In genomic region chrX:2576793-2577192, GRCh38 we compare ENCODE assay signal across 25 cellular contexts.
A peak's percentile ranks its signal among the peaks of the same experiment; 100 is the strongest.
DNase-seq lines count a peak whose midpoint lies in the region; ATAC-seq, FAIRE-seq and TF ChIP-seq lines count a peak whose summit lies in the region.
"Had no signal": no experiment of that assay in that cellular context is flagged by ENCODE, and none has a peak within 500 bp of the region (broad histone marks: within the 10 kb centered on the region; RNA-seq: fewer than 3 reads in every experiment).

No MANE protein-coding gene starts in this region.

- no peak overlapping the region for H3K4me2 ChIP-seq in HepG2 (ENCODE audit: low read depth, low read length)

- no peak overlapping the region for H3K27ac Mint-ChIP-seq in stimulated activated naive CD8-positive, alpha-beta T cell treated with anti-CD3 and anti-CD28 coated beads, Interleukin-15, amount 100 ng/mL, for 72 hours
- H3K27ac Mint-ChIP-seq: activated naive CD4-positive, alpha-beta T cell treated with anti-CD3 and anti-CD28 coated beads, Interleukin-2, amount 50 U/mL, for 24 hours; activated T-cell treated with anti-CD3 and anti-CD28 coated beads, Interleukin-2, amount 50 U/mL, for 72 hours; CD14-positive monocyte; memory B cell; naive B cell had no signal

- no peaks in the 10 kb centered on the region for H3K79me2 ChIP-seq in HepG2 (ENCODE audit: insufficient read depth, low read length)

- intact Hi-C loops in HepG2 (cut with micrococcal nuclease; ENCODE audit: unreplicated experiment) (no loop called here), right lobe of liver (cut with DNase I) (no loop called here)

- WGBS in HepG2 (ENCODE audit: low lambda C conversion rate) = 53% methylated on average over 8 of the region's 8 CpGs
- 92% methylated on average over 4 of the region's 8 CpGs for WGBS in right lobe of liver (ENCODE audit: insufficient coverage, low coverage, low lambda C conversion rate, missing lambda C conversion rate)

- ATAC-seq in HepG2 (peak; percentile 54; the same call in 2 of the 3 replicates), right lobe of liver (no peak), GM21619 (IDR thresholded peaks at IDR 0.05; ENCODE audit: unreplicated experiment) (no peak)
- ATAC-seq in stimulated activated naive CD8-positive, alpha-beta T cell treated with anti-CD3 and anti-CD28 coated beads, Interleukin-15, amount 100 ng/mL, for 72 hours = no peak
- ATAC-seq: esophagus mucosa, gastroesophageal sphincter had no signal

- no peak overlapping the region for H3K27ac ChIP-seq in HepG2 (ENCODE audit: extremely low read length, insufficient read depth, low read length)
- H3K27ac ChIP-seq in right lobe of liver = no peak overlapping the region
- H3K27ac ChIP-seq: gastroesophageal sphincter, Peyer's patch had no signal

- no peak for TF ChIP-seq RAD21 in HepG2 (CRISPR knock-in tag; IDR thresholded peaks at IDR 0.05)

- H3K27me3 ChIP-seq in HepG2 (ENCODE audit: control insufficient read depth in 1 of 2, insufficient read depth in 2 of 2, low read length in 2 of 2) = peaks cover 0 to 7% of the 10 kb centered on the region in 2 experiments; a peak in 1 of 5 replicates
- H3K27me3 ChIP-seq in right lobe of liver = peaks cover 0 to 6% of the 10 kb centered on the region in 2 donors
- H3K27me3 ChIP-seq: Peyer's patch had no signal

- no peak overlapping the region for H2AFZ ChIP-seq in HepG2 (ENCODE audit: low read length)

- H3K4me3 Mint-ChIP-seq in stimulated activated naive CD8-positive, alpha-beta T cell treated with anti-CD3 and anti-CD28 coated beads, Interleukin-15, amount 100 ng/mL, for 72 hours = no peak overlapping the region
- H3K4me3 Mint-ChIP-seq: activated naive CD4-positive, alpha-beta T cell treated with anti-CD3 and anti-CD28 coated beads, Interleukin-2, amount 50 U/mL, for 24 hours; activated T-cell treated with anti-CD3 and anti-CD28 coated beads, Interleukin-2, amount 50 U/mL, for 72 hours; CD14-positive monocyte; memory B cell; naive B cell had no signal

- no peak overlapping the region for H3K9ac ChIP-seq in HepG2 (ENCODE audit: insufficient read depth, low read depth, low read length)

- H3K27me3 Mint-ChIP-seq in stimulated activated naive CD8-positive, alpha-beta T cell treated with anti-CD3 and anti-CD28 coated beads, Interleukin-15, amount 100 ng/mL, for 72 hours = peaks cover 33% of the 10 kb centered on the region

- H3K9me3 ChIP-seq in HepG2 (ENCODE audit: low read length) (no peaks in the 10 kb centered on the region), right lobe of liver (no peaks in the 10 kb centered on the region)
- H3K9me3 ChIP-seq: gastroesophageal sphincter, Peyer's patch had no signal

- H3K9me3 Mint-ChIP-seq in stimulated activated naive CD8-positive, alpha-beta T cell treated with anti-CD3 and anti-CD28 coated beads, Interleukin-15, amount 100 ng/mL, for 72 hours = no peaks in the 10 kb centered on the region
- H3K9me3 Mint-ChIP-seq: activated naive CD4-positive, alpha-beta T cell treated with anti-CD3 and anti-CD28 coated beads, Interleukin-2, amount 50 U/mL, for 24 hours; activated T-cell treated with anti-CD3 and anti-CD28 coated beads, Interleukin-2, amount 50 U/mL, for 72 hours; memory B cell; naive B cell had no signal

- DNase-seq in HepG2 (ENCODE audit: low spot score) (peak; percentile 49), right lobe of liver (no peak), RCC 7860 (ENCODE audit: low spot score) (peak; percentile 58), choroid plexus epithelial cell (ENCODE audit: low read depth) (peak; percentile 13), hypothalamus (lab: John Stamatoyannopoulos, UW) (no peak), dermis blood vessel endothelial cell (no peak)
- DNase-seq in stimulated activated naive CD8-positive, alpha-beta T cell treated with anti-CD3 and anti-CD28 coated beads, Interleukin-15, amount 100 ng/mL, for 72 hours = no peak
- DNase-seq: activated CD4-positive, CD25-positive, alpha-beta regulatory T cell treated with anti-CD3 and anti-CD28 coated beads, Interleukin-2, amount 50 U/mL, for 72 hours; activated T-cell treated with anti-CD3 and anti-CD28 coated beads, Interleukin-2, amount 50 U/mL, for 72 hours; DMS 273 treated with DMSO at 0.1 percent for 48 hours; effector CD8-positive, alpha-beta T cell; HCEC 1CT; kidney glomerular epithelial cell; naive B cell; NCI-H1930; NCI-H446 treated with DMSO at 0.1 percent for 48 hours; NK-92 treated with Interleukin-12 subunit alpha and Interleukin-12 subunit beta, amount 100 ng/mL, for 24 hours; Peyer's patch; substantia nigra had no signal

- H4K20me1 ChIP-seq in HepG2 (ENCODE audit: insufficient read depth, low read length) = no peaks in the 10 kb centered on the region

- no peak overlapping the region for H3K4me3 ChIP-seq in HepG2 (replicated peaks in 1 of 3; ENCODE audit: insufficient read depth in 1 of 3, low read depth in 2 of 3, low read length in 3 of 3)
- no peak overlapping the region for H3K4me3 ChIP-seq in right lobe of liver
- H3K4me3 ChIP-seq in choroid plexus epithelial cell (ENCODE audit: low read depth, low read length) = no peak overlapping the region
- H3K4me3 ChIP-seq: gastroesophageal sphincter, Peyer's patch had no signal

- H3K4me1 Mint-ChIP-seq in stimulated activated naive CD8-positive, alpha-beta T cell treated with anti-CD3 and anti-CD28 coated beads, Interleukin-15, amount 100 ng/mL, for 72 hours = peaks cover 18% of the 10 kb centered on the region
- H3K4me1 Mint-ChIP-seq: CD14-positive monocyte had no signal

- H3K4me1 ChIP-seq in HepG2 (ENCODE audit: insufficient read depth, low read length) (peaks cover 23% of the 10 kb centered on the region), right lobe of liver (no peaks in the 10 kb centered on the region)
- H3K4me1 ChIP-seq: gastroesophageal sphincter, Peyer's patch had no signal

- TF ChIP-seq POLR2A in HepG2 (IDR thresholded peaks at IDR 0.05; ENCODE audit: insufficient read depth in 1 of 2, low read depth in 2 of 2, low read length in 2 of 2) = no peak
- no peak for TF ChIP-seq POLR2A in right lobe of liver (IDR thresholded peaks at IDR 0.05)

- TF ChIP-seq EP300 in HepG2 (IDR thresholded peaks at IDR 0.05; ENCODE audit: low read depth in 2 of 2, low read length in 2 of 2) = no peak
- no peak for TF ChIP-seq EP300 in HepG2 (CRISPR knock-in tag; IDR thresholded peaks at IDR 0.05; ENCODE audit: borderline replicate concordance)

- no peak for FAIRE-seq in HepG2 (lab: Jason Lieb, UNC)
- no peak for FAIRE-seq in RCC 7860 (lab: Jason Lieb, UNC)

- H3K36me3 ChIP-seq in HepG2 (replicated peaks in 1 of 2; ENCODE audit: control insufficient read depth in 1 of 2, insufficient read depth in 2 of 2, low read length in 2 of 2) (no peaks in the 10 kb centered on the region), right lobe of liver (no peaks in the 10 kb centered on the region)
- H3K36me3 ChIP-seq: gastroesophageal sphincter, Peyer's patch had no signal

- CTCF ChIA-PET in HepG2 (lab: Yijun Ruan, JAX; ENCODE audit: low intra/inter-chr PET ratio, low total read pairs) = no interaction called here

- no TSS peak for BruUV-seq in HepG2 (replicated peaks; lab: Mats Ljungman, UMichigan)

- no peak for TF ChIP-seq CTCF in HepG2 (CRISPR knock-in tag; IDR thresholded peaks at IDR 0.05)
- TF ChIP-seq CTCF in right lobe of liver (IDR thresholded peaks at IDR 0.05) = no peak
- TF ChIP-seq CTCF in choroid plexus epithelial cell (conservative IDR thresholded peaks at IDR 0.05; ENCODE audit: low read depth, low read length) = no peak

- in situ Hi-C loops in HepG2 (cut with HindIII; ENCODE audit: extremely low pct_ligation_motif_present, low pct_unique_long_range_greater_than_20kb) = no loop called here

- POLR2A ChIA-PET in HepG2 (lab: Yijun Ruan, JAX) = no interaction called here

TF ChIP-seq in HepG2, 621 proteins besides CTCF, POLR2A, EP300 and RAD21 (continues in another document):
- TF ChIP-seq MAFK (conservative IDR thresholded peaks at IDR 0.05 in 1 of 2, IDR thresholded peaks at IDR 0.05 in 1 of 2; ENCODE audit: low read length in 2 of 2) = peak in 1 of 2 experiments; percentile 60; a peak in 2 of 4 replicates
- TF ChIP-seq ZNF275 (CRISPR knock-in tag; IDR thresholded peaks at IDR 0.05; ENCODE audit: borderline replicate concordance) = no peak
- TF ChIP-seq HDAC6 (IDR thresholded peaks at IDR 0.05; ENCODE audit: low read depth, low read length) = no peak
- TF ChIP-seq FUBP1 (CRISPR knock-in tag; IDR thresholded peaks at IDR 0.05; ENCODE audit: borderline replicate concordance) = no peak
- TF ChIP-seq MAFF (IDR thresholded peaks at IDR 0.05; ENCODE audit: low read depth, low read length) = peak; percentile 36; the same call in 1 of the 2 replicates
- TF ChIP-seq ZNF776 (CRISPR knock-in tag; IDR thresholded peaks at IDR 0.05) = no peak
- TF ChIP-seq NFE2 (CRISPR knock-in tag; IDR thresholded peaks at IDR 0.05) = peak; percentile 35; the same call in 1 of the 2 replicates
- no peak for TF ChIP-seq ZNF839 (CRISPR knock-in tag; IDR thresholded peaks at IDR 0.05; ENCODE audit: borderline replicate concordance)
- peak; percentile 65; the same call in 1 of the 2 replicates for TF ChIP-seq ZNF644 (CRISPR knock-in tag; IDR thresholded peaks at IDR 0.05; ENCODE audit: low read depth)
- TF ChIP-seq HHEX (CRISPR knock-in tag; IDR thresholded peaks at IDR 0.05) = no peak

Comparison
In these comparisons a context has a peak if more than half of its experiments do, and no peak if none do; other contexts are left out.
1. DNase-seq: peak in HepG2 (single experiment), RCC 7860 (single experiment) and choroid plexus epithelial cell (single experiment); none in right lobe of liver (0 of 3), hypothalamus (0 of 51), stimulated activated naive CD8-positive, alpha-beta T cell treated with anti-CD3 and anti-CD28 coated beads, Interleukin-15, amount 100 ng/mL, for 72 hours (0 of 2) and dermis blood vessel endothelial cell (single experiment).